Comparison of ENCODE assay signal across 9 cellular contexts in genomic region chr2:40554665-40555294, GRCh38.
DNase-seq lines count a peak whose midpoint lies in the region; ATAC-seq, FAIRE-seq and TF ChIP-seq lines count a peak whose summit lies in the region.
"Had no signal": no experiment of that assay in that cellular context is flagged by ENCODE, and none has a peak within 500 bp of the region (broad histone marks: within the 10 kb centered on the region; RNA-seq: fewer than 3 reads in every experiment).

No MANE protein-coding gene starts in this region.

- H3K27ac ChIP-seq in HCT116 (ENCODE audit: low read depth, low read length) (no peak overlapping the region), Peyer's patch (no peak overlapping the region), body of pancreas (no peak overlapping the region), keratinocyte (ENCODE audit: control insufficient read depth, insufficient read depth, low read length) (no peak overlapping the region)
- H3K27ac ChIP-seq: BLaER1 had no signal

- CTCF ChIA-PET in HCT116 (lab: Charles Lee) = interaction anchor here (0.7 to 2.3 kb wide), 14 partner anchors 11 to 644 kb away, joined by 3 to 14 read pairs (median 4); no protein-coding TSS in a partner anchor

- no peaks in the 10 kb centered on the region for H3K9me1 ChIP-seq in keratinocyte (ENCODE audit: control insufficient read depth, extremely low read depth, insufficient read depth, low read length)

- no peaks in the 10 kb centered on the region for H3K36me3 ChIP-seq in HCT116 (ENCODE audit: control insufficient read depth in 1 of 2, insufficient read depth in 2 of 2, low read length in 2 of 2)
- H3K36me3 ChIP-seq in Loucy (ENCODE audit: insufficient read depth, low read length) = no peaks in the 10 kb centered on the region
- H3K36me3 ChIP-seq in Peyer's patch = no peaks in the 10 kb centered on the region
- H3K36me3 ChIP-seq in body of pancreas (replicated peaks in 1 of 2; ENCODE audit: insufficient read depth in 1 of 2, low read depth in 2 of 2) = no peaks in the 10 kb centered on the region
- H3K36me3 ChIP-seq in keratinocyte (ENCODE audit: control insufficient read depth in 2 of 2, extremely low read depth in 1 of 2, insufficient read depth in 2 of 2, low read length in 2 of 2) = no peaks in the 10 kb centered on the region
- H3K36me3 ChIP-seq: BLaER1 had no signal

- peak; percentile 92 for ATAC-seq in HCT116
- ATAC-seq in body of pancreas = no peak

- RAD21 ChIA-PET in HCT116 (lab: Charles Lee; ENCODE audit: low non-redundant PET in 1 of 2, low total read pairs in 2 of 2, uncharacterized antibody in 2 of 2, unreplicated experiment in 2 of 2) = interaction anchor here (0.8 to 1.4 kb wide), 2 partner anchors 71 to 641 kb away, joined by 3 to 5 read pairs; no protein-coding TSS in a partner anchor

- H3K4me2 ChIP-seq in HCT116 (ENCODE audit: low read length) = no peak overlapping the region
- H3K4me2 ChIP-seq in Loucy (ENCODE audit: low read depth, low read length, poor library complexity, severe bottlenecking) = no peak overlapping the region
- H3K4me2 ChIP-seq in keratinocyte (ENCODE audit: control insufficient read depth, extremely low read depth, insufficient read depth, low read depth, low read length) = no peak overlapping the region
- H3K4me2 ChIP-seq: BLaER1 had no signal

- peak; percentile 75 for FAIRE-seq in keratinocyte (lab: Jason Lieb, UNC)

- TF ChIP-seq CTCF in HCT116 (IDR thresholded peaks at IDR 0.05 in 2 of 3, conservative IDR thresholded peaks at IDR 0.05 in 1 of 3; ENCODE audit: borderline replicate concordance in 1 of 3, insufficient read depth in 1 of 3, low read depth in 2 of 3, low read length in 2 of 3) (peak; percentile 59 to 86 (median 84)), Loucy (conservative IDR thresholded peaks at IDR 0.05; ENCODE audit: low read length) (peak; percentile 87), Peyer's patch (IDR thresholded peaks at IDR 0.05) (peak in 4 of 6 experiments; percentile 57 to 97 (median 96)), body of pancreas (IDR thresholded peaks at IDR 0.05) (peak; percentile 49 to 71 (median 62)), keratinocyte (optimal IDR thresholded peaks at IDR 0.05 in 1 of 3, IDR thresholded peaks at IDR 0.05 in 1 of 3, conservative IDR thresholded peaks at IDR 0.05 in 1 of 3; ENCODE audit: extremely low read depth in 1 of 3, insufficient read depth in 2 of 3, low read length in 3 of 3) (peak; percentile 75 to 90 (median 87))

- no peaks in the 10 kb centered on the region for H3K79me2 ChIP-seq in HCT116 (ENCODE audit: insufficient read depth, low read length)
- no peaks in the 10 kb centered on the region for H3K79me2 ChIP-seq in Loucy (ENCODE audit: insufficient read depth, low read length)
- H3K79me2 ChIP-seq in keratinocyte (ENCODE audit: control insufficient read depth, insufficient read depth, low read length) = no peaks in the 10 kb centered on the region

- H3K9ac ChIP-seq in HCT116 (ENCODE audit: low read length) (no peak overlapping the region), Loucy (ENCODE audit: low read depth, low read length, poor library complexity, severe bottlenecking) (no peak overlapping the region), keratinocyte (ENCODE audit: control insufficient read depth, extremely low read depth, insufficient read depth, low read length) (no peak overlapping the region)
- H3K9ac ChIP-seq: BLaER1 had no signal

- TF ChIP-seq POLR2A in HCT116 (IDR thresholded peaks at IDR 0.05; ENCODE audit: borderline replicate concordance, extremely low read depth, insufficient read depth, insufficient read length) (no peak), Peyer's patch (IDR thresholded peaks at IDR 0.05) (no peak), body of pancreas (IDR thresholded peaks at IDR 0.05) (no peak)

- dilution Hi-C loops in keratinocyte (cut with MboI; ENCODE audit: extremely low pct_ligation_motif_present, low sequenced_read_pairs) = no loop called here

- DNase-seq in DMS 273 (lab: John Stamatoyannopoulos, UW; ENCODE audit: unreplicated experiment) = peak; percentile 81
- DNase-seq in DMS 273 treated with DMSO at 0.1 percent for 48 hours (lab: John Stamatoyannopoulos, UW) = no peak
- DNase-seq in HCT116 (ENCODE audit: low read depth, low spot score) = peak; percentile 27
- peak; percentile 48 to 89 (median 48) for DNase-seq in Peyer's patch
- peak; percentile 49 to 76 (median 62) for DNase-seq in body of pancreas
- no peak for DNase-seq in keratinocyte (ENCODE audit: low read depth, low spot score)
- DNase-seq in stimulated activated CD4-positive, alpha-beta T cell treated with anti-CD3 and anti-CD28 coated beads, Interleukin-4, amount 100 ng/mL, for 48 hours (ENCODE audit: low read depth in 2 of 2) = peak; percentile 19 to 28

- H3K9me2 ChIP-seq in HCT116 (ENCODE audit: insufficient read depth) (no peaks in the 10 kb centered on the region), Loucy (replicated peaks; ENCODE audit: low read depth, low read length) (no peaks in the 10 kb centered on the region)

- H2AFZ ChIP-seq in HCT116 (ENCODE audit: low read depth, low read length, poor library complexity, severe bottlenecking) (no peak overlapping the region), Loucy (ENCODE audit: low read length) (0 out of 2 replicates have a peak overlapping the region, but pooled peaks have one; percentile 25), keratinocyte (ENCODE audit: control insufficient read depth, low read length) (peak overlapping the region; percentile 80)

- TF ChIP-seq RAD21 in HCT116 (IDR thresholded peaks at IDR 0.05; ENCODE audit: low read depth) = peak; percentile 71

- 48 to 51% methylated on average over 5 of the region's 5 CpGs for WGBS in body of pancreas, 2 donors

- peaks cover 21% of the 10 kb centered on the region for H3K27me3 ChIP-seq in HCT116 (ENCODE audit: insufficient read depth, low read length)
- H3K27me3 ChIP-seq in Loucy (ENCODE audit: insufficient read depth, low read length, poor library complexity, severe bottlenecking) = no peaks in the 10 kb centered on the region
- no peaks in the 10 kb centered on the region for H3K27me3 ChIP-seq in Peyer's patch
- no peaks in the 10 kb centered on the region for H3K27me3 ChIP-seq in body of pancreas
- no peaks in the 10 kb centered on the region for H3K27me3 ChIP-seq in keratinocyte (ENCODE audit: control insufficient read depth, extremely low read depth, insufficient read depth, low read length)
- H3K27me3 ChIP-seq: BLaER1 had no signal

- H3F3A ChIP-seq in Loucy (ENCODE audit: low read depth) = no peaks in the 10 kb centered on the region

- intact Hi-C loops in HCT116 (cut with micrococcal nuclease) = loop anchor here (1.0 kb wide), 3 partner anchors 106 to 641 kb away; no protein-coding TSS in a partner anchor
- intact Hi-C loops in body of pancreas (cut with DNase I) = no loop called here

- no peaks in the 10 kb centered on the region for H3K4me1 ChIP-seq in HCT116 (ENCODE audit: control insufficient read depth in 1 of 2, insufficient read depth in 2 of 2, low read length in 2 of 2)
- no peaks in the 10 kb centered on the region for H3K4me1 ChIP-seq in Loucy (ENCODE audit: insufficient read depth, low read length, poor library complexity, severe bottlenecking)
- H3K4me1 ChIP-seq in Peyer's patch = peaks cover 0 to 6% (median 0%) of the 10 kb centered on the region in 4 donors
- H3K4me1 ChIP-seq in body of pancreas = no peaks in the 10 kb centered on the region
- H3K4me1 ChIP-seq in keratinocyte (ENCODE audit: control insufficient read depth, extremely low read depth, insufficient read depth, low read length) = no peaks in the 10 kb centered on the region
- H3K4me1 ChIP-seq: BLaER1 had no signal

- POLR2A ChIA-PET in HCT116 (lab: Charles Lee) = interaction anchor here (0.9 kb wide), 1 partner anchor 641 kb away, joined by 3 read pairs; no protein-coding TSS in a partner anchor

- H3K9me3 ChIP-seq in HCT116 (ENCODE audit: control insufficient read depth in 1 of 2, insufficient read depth in 1 of 2, low read depth in 1 of 2, low read length in 2 of 2) = no peaks in the 10 kb centered on the region
- H3K9me3 ChIP-seq in Loucy (ENCODE audit: insufficient read depth, low read depth, low read length) = no peaks in the 10 kb centered on the region
- H3K9me3 ChIP-seq in Peyer's patch = no peaks in the 10 kb centered on the region
- H3K9me3 ChIP-seq in body of pancreas = no peaks in the 10 kb centered on the region
- H3K9me3 ChIP-seq in keratinocyte (ENCODE audit: control insufficient read depth, low read depth, low read length) = no peaks in the 10 kb centered on the region
- H3K9me3 ChIP-seq: BLaER1 had no signal

- H3K4me3 ChIP-seq in HCT116 (replicated peaks in 1 of 2; ENCODE audit: low read depth in 1 of 2, low read length in 2 of 2) = no peak overlapping the region
- no peak overlapping the region for H3K4me3 ChIP-seq in Loucy (ENCODE audit: low read length, poor library complexity, severe bottlenecking)
- H3K4me3 ChIP-seq in Peyer's patch = no peak overlapping the region
- H3K4me3 ChIP-seq in body of pancreas = no peak overlapping the region
- H3K4me3 ChIP-seq in keratinocyte (ENCODE audit: control insufficient read depth in 2 of 3, extremely low read depth in 1 of 3, insufficient read depth in 2 of 3, low read depth in 1 of 3, low read length in 3 of 3) = no peak overlapping the region
- H3K4me3 ChIP-seq: BLaER1 had no signal

- BruUV-seq in HCT116 (replicated peaks; lab: Mats Ljungman, UMichigan) = no TSS peak

- H4K20me1 ChIP-seq in HCT116 (ENCODE audit: insufficient read depth) = no peaks in the 10 kb centered on the region
- no peaks in the 10 kb centered on the region for H4K20me1 ChIP-seq in Loucy (ENCODE audit: insufficient read depth, low read length, poor library complexity, severe bottlenecking)
- no peaks in the 10 kb centered on the region for H4K20me1 ChIP-seq in keratinocyte (ENCODE audit: control insufficient read depth, extremely low read depth, insufficient read depth, low read length)
- H4K20me1 ChIP-seq: BLaER1 had no signal

TF ChIP-seq in HCT116, 20 proteins besides CTCF, POLR2A, EP300 and RAD21 (continues in another document):
- TF ChIP-seq SIN3A (IDR thresholded peaks at IDR 0.05; ENCODE audit: low read depth) (no peak), SP1 (IDR thresholded peaks at IDR 0.05; ENCODE audit: low read depth) (no peak), EZH2phosphoT487 (IDR thresholded peaks at IDR 0.05; ENCODE audit: borderline replicate concordance) (no peak), EGR1 (IDR thresholded peaks at IDR 0.05; ENCODE audit: low read depth) (no peak), EZH2 (IDR thresholded peaks at IDR 0.05) (no peak), POLR2AphosphoS5 (IDR thresholded peaks at IDR 0.05; ENCODE audit: low read depth, low read length) (no peak)

Comparison
In these comparisons a context has a peak if more than half of its experiments do, and no peak if none do; other contexts are left out.
1. DNase-seq: peak in DMS 273 (single experiment), HCT116 (single experiment), Peyer's patch (3 of 3), body of pancreas (4 of 4) and stimulated activated CD4-positive, alpha-beta T cell treated with anti-CD3 and anti-CD28 coated beads, Interleukin-4, amount 100 ng/mL, for 48 hours (2 of 2); none in DMS 273 treated with DMSO at 0.1 percent for 48 hours (single experiment) and keratinocyte (single experiment).
2. Peak in every context shown above with its lines, with median percentiles within 50 percentile points of each other: CTCF ChIP-seq.